Comparison of ENCODE assay signal across 29 cellular contexts in the genomic region with DNA sequence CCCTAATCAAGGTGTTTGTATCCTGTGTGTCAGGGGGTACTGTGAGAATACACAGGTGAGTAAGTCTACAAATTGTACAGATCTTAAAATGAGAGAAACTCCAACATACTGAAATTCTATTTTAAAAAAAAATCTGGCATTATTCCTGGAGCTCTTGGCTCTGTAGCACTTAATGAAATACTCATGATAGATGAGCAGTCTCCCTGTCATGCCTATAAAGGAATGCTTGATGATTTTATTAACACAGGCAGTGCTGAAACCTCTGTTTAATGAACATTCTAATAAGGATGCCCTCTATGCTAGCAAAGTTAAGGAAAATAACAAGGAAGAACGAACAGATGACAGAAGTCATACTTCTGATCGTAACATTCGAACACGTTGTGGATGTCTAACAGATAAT.
"Had no signal": no experiment of that assay in that cellular context is flagged by ENCODE, and none has a peak within 500 bp of the region (broad histone marks: within the 10 kb centered on the region; RNA-seq: fewer than 3 reads in every experiment).

No MANE protein-coding gene starts in this region.

- H3K36me3 Mint-ChIP-seq: memory B cell; mesothelial cell of epicardium; naive B cell; natural killer cell treated with Interleukin-12 subunit alpha and Interleukin-12 subunit beta and Interleukin-15 and Interleukin-18, amount 100 ng/mL, for 72 hours had no signal

- H3K4me3 ChIP-seq: colonic mucosa, lung, mucosa of descending colon, right lobe of liver, suprapubic skin, transverse colon, upper lobe of right lung, uterus had no signal

- H3K27me3 ChIP-seq: colonic mucosa, neutrophil, right lobe of liver, suprapubic skin, transverse colon, upper lobe of right lung, uterus had no signal

- H3K27ac Mint-ChIP-seq: dendritic cell treated with granulocyte-macrophage colony-stimulating factor and Interleukin-4, amounts not matched to agents 40 ng/mL and 50 ng/mL, for 4 days; endodermal cell; memory B cell; mesothelial cell of epicardium; naive B cell; natural killer cell treated with Interleukin-12 subunit alpha and Interleukin-12 subunit beta and Interleukin-15 and Interleukin-18, amount 100 ng/mL, for 72 hours; progenitor cell of endocrine pancreas; stimulated activated naive CD8-positive, alpha-beta T cell treated with anti-CD3 and anti-CD28 coated beads, Interleukin-15, amount 100 ng/mL, for 72 hours had no signal

- H3K9me3 Mint-ChIP-seq: dendritic cell treated with granulocyte-macrophage colony-stimulating factor and Interleukin-4, amounts not matched to agents 40 ng/mL and 50 ng/mL, for 4 days; endodermal cell; memory B cell; mesothelial cell of epicardium; naive B cell; neural crest cell; stimulated activated naive CD8-positive, alpha-beta T cell treated with anti-CD3 and anti-CD28 coated beads, Interleukin-15, amount 100 ng/mL, for 72 hours had no signal

- H3K4me3 Mint-ChIP-seq: dendritic cell treated with granulocyte-macrophage colony-stimulating factor and Interleukin-4, amounts not matched to agents 40 ng/mL and 50 ng/mL, for 4 days; endodermal cell; memory B cell; mesothelial cell of epicardium; naive B cell; natural killer cell treated with Interleukin-12 subunit alpha and Interleukin-12 subunit beta and Interleukin-15 and Interleukin-18, amount 100 ng/mL, for 72 hours; neural crest cell; stimulated activated naive CD8-positive, alpha-beta T cell treated with anti-CD3 and anti-CD28 coated beads, Interleukin-15, amount 100 ng/mL, for 72 hours had no signal

- DNase-seq: colonic mucosa; effector CD8-positive, alpha-beta T cell; endodermal cell; head of caudate nucleus; left ventricle myocardium superior; mucosa of descending colon; naive B cell; right lobe of liver; small intestine; stimulated activated CD4-positive, alpha-beta T cell treated with anti-CD3 and anti-CD28 coated beads, Interleukin-1b, Interleukin-23, amount 100 ng/mL, for 48 hours; stimulated activated CD4-positive, alpha-beta T cell treated with anti-CD3 and anti-CD28 coated beads, Interleukin-4, amount 100 ng/mL, for 1 hour; stimulated activated CD8-positive, alpha-beta memory T cell treated with anti-CD3 and anti-CD28 coated beads, Interleukin-4, amount 100 ng/mL, for 48 hours; stimulated activated naive CD4-positive, alpha-beta T cell; stimulated activated naive CD8-positive, alpha-beta T cell treated with anti-CD3 and anti-CD28 coated beads, Interleukin-15, amount 100 ng/mL, for 72 hours; transverse colon; upper lobe of right lung; uterus had no signal

- H3K4me1 ChIP-seq: colonic mucosa, parathyroid adenoma, right lobe of liver, suprapubic skin, transverse colon, upper lobe of right lung, uterus had no signal

- H3K27ac ChIP-seq: colonic mucosa, epithelial cell of prostate, neutrophil, parathyroid adenoma, right lobe of liver, suprapubic skin, transverse colon, upper lobe of right lung, uterus had no signal

- H3K27me3 Mint-ChIP-seq: dendritic cell treated with granulocyte-macrophage colony-stimulating factor and Interleukin-4, amounts not matched to agents 40 ng/mL and 50 ng/mL, for 4 days; memory B cell; naive B cell; natural killer cell treated with Interleukin-12 subunit alpha and Interleukin-12 subunit beta and Interleukin-15 and Interleukin-18, amount 100 ng/mL, for 72 hours; progenitor cell of endocrine pancreas; stimulated activated naive CD8-positive, alpha-beta T cell treated with anti-CD3 and anti-CD28 coated beads, Interleukin-15, amount 100 ng/mL, for 72 hours had no signal

- H3K4me1 Mint-ChIP-seq: memory B cell; mesothelial cell of epicardium; naive B cell; neural crest cell; stimulated activated naive CD8-positive, alpha-beta T cell treated with anti-CD3 and anti-CD28 coated beads, Interleukin-15, amount 100 ng/mL, for 72 hours had no signal

- H3K9ac ChIP-seq: parathyroid adenoma had no signal

- ATAC-seq: esophagus mucosa; left ventricle myocardium superior; mucosa of descending colon; natural killer cell treated with Interleukin-12 subunit alpha and Interleukin-12 subunit beta and Interleukin-15 and Interleukin-18, amount 100 ng/mL, for 72 hours; right lobe of liver; stimulated activated naive CD8-positive, alpha-beta T cell treated with anti-CD3 and anti-CD28 coated beads, Interleukin-15, amount 100 ng/mL, for 72 hours; upper lobe of right lung had no signal

- H3K9me3 ChIP-seq: colonic mucosa, mucosa of descending colon, neutrophil, right lobe of liver, suprapubic skin, transverse colon, upper lobe of right lung, uterus had no signal

- H3K36me3 ChIP-seq: colonic mucosa, neutrophil, right lobe of liver, suprapubic skin, transverse colon, upper lobe of right lung, uterus had no signal
